21 cellular contexts compared by ENCODE assay signal in the genomic region with DNA sequence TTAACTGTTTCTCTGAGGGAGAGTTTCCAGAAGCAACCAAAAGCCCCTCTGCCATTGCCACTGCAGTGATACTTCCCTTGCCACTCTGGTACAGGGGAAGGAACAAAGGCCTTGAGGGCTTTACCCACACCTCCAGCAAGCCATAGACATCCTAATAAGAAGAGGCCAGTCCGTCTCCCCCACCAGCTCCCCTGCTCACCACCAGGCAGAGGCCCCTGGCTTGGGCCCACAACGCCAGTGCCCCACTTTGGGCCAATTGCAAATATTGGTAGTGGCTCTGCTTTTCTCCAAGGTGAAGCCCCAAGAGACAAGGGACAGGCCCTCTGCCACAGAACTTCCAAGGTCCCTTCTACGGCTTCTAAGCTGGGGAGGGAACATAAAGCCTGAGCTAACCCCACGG.
"Had no signal": no experiment of that assay in that cellular context is flagged by ENCODE, and none has a peak within 500 bp of the region (broad histone marks: within the 10 kb centered on the region; RNA-seq: fewer than 3 reads in every experiment).

No MANE protein-coding gene starts in this region.

- H3K27ac ChIP-seq: coronary artery, dorsolateral prefrontal cortex, esophagus muscularis mucosa, foreskin keratinocyte, gastroesophageal sphincter, heart left ventricle, hepatocyte, left lung had no signal

- H3K4me2 ChIP-seq: hepatocyte had no signal

- FAIRE-seq: colon, endothelial cell of umbilical vein, frontal cortex had no signal

- DNase-seq: dermis blood vessel endothelial cell; dorsolateral prefrontal cortex; effector CD4-positive, alpha-beta T cell; effector memory CD4-positive, alpha-beta T cell; foreskin keratinocyte; heart left ventricle; hypothalamus; immature natural killer cell; left cardiac atrium; left ventricle myocardium superior; mammary epithelial cell; mucosa of descending colon had no signal

- H3K4me1 ChIP-seq: esophagus muscularis mucosa, foreskin keratinocyte, gastroesophageal sphincter, heart left ventricle, left lung had no signal

- H3K9me3 ChIP-seq: mucosa of descending colon had no signal

- H3K27me3 ChIP-seq: esophagus muscularis mucosa, foreskin keratinocyte, heart left ventricle, hepatocyte, left lung had no signal

- H3K36me3 ChIP-seq: esophagus muscularis mucosa, gastroesophageal sphincter, heart left ventricle, left lung had no signal

- ATAC-seq: foreskin keratinocyte, left cardiac atrium, left lung, left ventricle myocardium superior, mucosa of descending colon had no signal

- H2AFZ ChIP-seq: hepatocyte had no signal

- H3K4me3 ChIP-seq: coronary artery, dorsolateral prefrontal cortex, esophagus muscularis mucosa, gastroesophageal sphincter, heart left ventricle, hepatocyte, left lung, lung, mucosa of descending colon had no signal
